Comparison of ENCODE assay signal across 8 cellular contexts in genomic region chr12:99043319-99043914, GRCh38.
DNase-seq lines count a peak whose midpoint lies in the region; ATAC-seq and TF ChIP-seq lines count a peak whose summit lies in the region.

No MANE protein-coding gene starts in this region.

- H3K27me3 ChIP-seq in esophagus squamous epithelium, result peaks cover 0 to 20% (median 0%) of the 10 kb centered on the region in 4 donors

- H3K27ac ChIP-seq in esophagus squamous epithelium, result no peak overlapping the region

- H3K9me3 ChIP-seq in esophagus squamous epithelium, result peaks cover 0 to 17% (median 6%) of the 10 kb centered on the region in 3 donors

- TF ChIP-seq POLR2A in esophagus squamous epithelium (IDR thresholded peaks at IDR 0.05), result no peak

- intact Hi-C loops in esophagus squamous epithelium (cut with DNase I), result loop anchor here (10.0 kb wide), 1 partner anchor 721 kb away; no protein-coding TSS in a partner anchor

- no peaks in the 10 kb centered on the region for H3K36me3 ChIP-seq in esophagus squamous epithelium

- H3K36me3 Mint-ChIP-seq in nephron (ENCODE audit: low read depth) (no peaks in the 10 kb centered on the region), type B pancreatic cell (no peaks in the 10 kb centered on the region)

- peaks cover 10% of the 10 kb centered on the region for H3K27me3 Mint-ChIP-seq in nephron (ENCODE audit: low read depth)
- H3K27me3 Mint-ChIP-seq in type B pancreatic cell, result peaks cover 3% of the 10 kb centered on the region

- H3K9me3 Mint-ChIP-seq in nephron, result peaks cover 25% of the 10 kb centered on the region
- peaks cover 11% of the 10 kb centered on the region for H3K9me3 Mint-ChIP-seq in type B pancreatic cell

- no peak overlapping the region for H3K4me3 ChIP-seq in esophagus squamous epithelium

- peak overlapping the region in 2 of 3 experiments; percentile 50 to 83 for H3K27ac Mint-ChIP-seq in nephron
- H3K27ac Mint-ChIP-seq in type B pancreatic cell, result no peak overlapping the region

- H3K4me3 Mint-ChIP-seq in nephron, result no peak overlapping the region
- H3K4me3 Mint-ChIP-seq in type B pancreatic cell, result no peak overlapping the region

- DNase-seq in activated CD4-positive, CD25-positive, alpha-beta regulatory T cell treated with anti-CD3 and anti-CD28 coated beads, Interleukin-2, amount 50 U/mL, for 72 hours, result peak; percentile 48
- peak; percentile 61 for DNase-seq in NCI-H345 treated with DMSO at 0.1 percent for 48 hours (lab: John Stamatoyannopoulos, UW; ENCODE audit: unreplicated experiment)
- peak; percentile 52 to 59 for DNase-seq in activated CD4-positive, alpha-beta T cell treated with anti-CD3 and anti-CD28 coated beads, Interleukin-2, amount 50 U/mL, for 48 hours
- DNase-seq in esophagus squamous epithelium (lab: John Stamatoyannopoulos, UW), result no peak
- DNase-seq in type B pancreatic cell (ENCODE audit: extremely low spot score, unreplicated experiment), result peak; percentile 76

- WGBS in esophagus squamous epithelium, 2 donors, result 66 to 72% methylated on average over 2 of the region's 2 CpGs

- no peaks in the 10 kb centered on the region for H3K4me1 ChIP-seq in esophagus squamous epithelium

- no peak for ATAC-seq in activated CD4-positive, CD25-positive, alpha-beta regulatory T cell treated with anti-CD3 and anti-CD28 coated beads, Interleukin-2, amount 50 U/mL, for 24 hours
- peak; percentile 73 for ATAC-seq in HG03095 (IDR thresholded peaks at IDR 0.05; ENCODE audit: unreplicated experiment)

- H3K4me1 Mint-ChIP-seq in nephron, result peaks cover 17% of the 10 kb centered on the region
- no peaks in the 10 kb centered on the region for H3K4me1 Mint-ChIP-seq in type B pancreatic cell (ENCODE audit: unreplicated experiment)

- peak; percentile 69 to 89 (median 77) for TF ChIP-seq CTCF in esophagus squamous epithelium (IDR thresholded peaks at IDR 0.05)
- TF ChIP-seq CTCF in nephron (IDR thresholded peaks at IDR 0.05; ENCODE audit: unreplicated experiment in 3 of 3), result peak; percentile 95 to 96 (median 95)
- TF ChIP-seq CTCF in type B pancreatic cell (conservative IDR thresholded peaks at IDR 0.05), result peak; percentile 99
